In the genomic region with DNA sequence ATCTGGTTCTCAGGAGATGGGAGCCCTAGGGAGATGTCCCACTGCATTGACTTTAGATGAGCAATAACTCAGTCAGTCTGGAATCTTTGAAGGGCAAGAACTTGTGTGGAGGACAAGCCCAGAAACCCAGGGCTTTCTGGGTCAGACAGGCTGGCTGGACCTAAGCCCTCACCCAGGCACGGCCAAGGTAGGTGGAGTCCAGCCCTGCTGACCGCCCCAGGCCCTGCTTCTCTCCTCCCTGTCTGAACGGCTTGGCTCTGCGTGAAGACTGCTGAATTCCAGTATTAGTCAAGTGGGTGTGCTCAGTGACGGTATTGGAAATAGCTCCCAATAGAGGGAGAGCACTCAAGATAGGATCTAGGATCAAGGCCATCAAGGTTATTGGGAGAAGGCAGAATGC, we compare ENCODE assay signal across 1 cellular context.
TF ChIP-seq lines count a peak whose summit lies in the region.

No MANE protein-coding gene starts in this region.

TF ChIP-seq in HepG2, 621 proteins besides CTCF, POLR2A, EP300 and RAD21 (continued from another document):
- TF ChIP-seq, protein P1, sequence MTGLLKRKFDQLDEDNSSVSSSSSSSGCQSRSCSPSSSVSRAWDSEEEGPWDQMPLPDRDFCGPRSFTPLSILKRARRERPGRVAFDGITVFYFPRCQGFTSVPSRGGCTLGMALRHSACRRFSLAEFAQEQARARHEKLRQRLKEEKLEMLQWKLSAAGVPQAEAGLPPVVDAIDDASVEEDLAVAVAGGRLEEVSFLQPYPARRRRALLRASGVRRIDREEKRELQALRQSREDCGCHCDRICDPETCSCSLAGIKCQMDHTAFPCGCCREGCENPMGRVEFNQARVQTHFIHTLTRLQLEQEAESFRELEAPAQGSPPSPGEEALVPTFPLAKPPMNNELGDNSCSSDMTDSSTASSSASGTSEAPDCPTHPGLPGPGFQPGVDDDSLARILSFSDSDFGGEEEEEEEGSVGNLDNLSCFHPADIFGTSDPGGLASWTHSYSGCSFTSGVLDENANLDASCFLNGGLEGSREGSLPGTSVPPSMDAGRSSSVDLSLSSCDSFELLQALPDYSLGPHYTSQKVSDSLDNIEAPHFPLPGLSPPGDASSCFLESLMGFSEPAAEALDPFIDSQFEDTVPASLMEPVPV (CRISPR knock-in tag; IDR thresholded peaks at IDR 0.05): no peak
- TF ChIP-seq ZNF510 (CRISPR knock-in tag; IDR thresholded peaks at IDR 0.05; ENCODE audit: low read depth) (no peak), ZNF296 (CRISPR knock-in tag; conservative IDR thresholded peaks at IDR 0.05) (no peak)
TF ChIP-seq in HepG2: peak in this region for 0.
